In genomic region chr5:175082346-175082745, GRCh38 we compare ENCODE assay signal across 25 cellular contexts.
"Had no signal": no experiment of that assay in that cellular context is flagged by ENCODE, and none has a peak within 500 bp of the region (broad histone marks: within the 10 kb centered on the region; RNA-seq: fewer than 3 reads in every experiment).

No MANE protein-coding gene starts in this region.

- ATAC-seq: stimulated activated effector memory CD8-positive, alpha-beta T cell treated with anti-CD3 and anti-CD28 coated beads, Interleukin-12 subunit alpha, Interleukin-12 subunit beta, amount 100 ng/mL, for 72 hours; stimulated activated memory B cell treated with anti-CD40 and anti-IgM and Interleukin-4, amounts not matched to agents 10 μg/mL and 1 μg/mL and 100 μg/mL, for 72 hours; stimulated activated naive B cell treated with anti-CD40 and anti-IgM and Interleukin-4, amounts not matched to agents 10 μg/mL and 1 μg/mL and 100 μg/mL, for 72 hours; stimulated activated naive CD8-positive, alpha-beta T cell treated with anti-CD3 and anti-CD28 coated beads, Interleukin-15, amount 100 ng/mL, for 72 hours; stimulated activated naive CD8-positive, alpha-beta T cell treated with anti-CD3 and anti-CD28 coated beads, Interleukin-15, Interleukin-2, amounts not matched to agents 100 U/mL and 50 U/mL, for 24 hours; upper lobe of right lung had no signal

- H3K36me3 ChIP-seq: stomach, suprapubic skin, thoracic aorta, thyroid gland, tibial artery, tibial nerve, transverse colon, upper lobe of left lung, upper lobe of right lung, uterus, vagina had no signal

- H3K4me1 ChIP-seq: suprapubic skin, thyroid gland, tibial artery, tibial nerve, transverse colon, upper lobe of left lung, upper lobe of right lung, uterus, vagina had no signal

- FAIRE-seq: urothelium cell line had no signal

- DNase-seq: stimulated activated CD4-positive, alpha-beta T cell treated with anti-CD3 and anti-CD28 coated beads, Interleukin-2, amount 100 ng/mL, for 48 hours; stimulated activated CD4-positive, alpha-beta T cell treated with anti-CD3 and anti-CD28 coated beads, Interleukin-4, amount 100 ng/mL, for 1 hour; stimulated activated CD4-positive, alpha-beta T cell treated with anti-CD3 and anti-CD28 coated beads, Interleukin-4, amount 100 ng/mL, for 24 hours; stimulated activated CD4-positive, alpha-beta T cell treated with anti-CD3 and anti-CD28 coated beads, Interleukin-4, amount 100 ng/mL, for 4 hours; stimulated activated CD8-positive, alpha-beta memory T cell treated with anti-CD3 and anti-CD28 coated beads, Interleukin-4, amount 100 ng/mL, for 48 hours; stimulated activated naive B cell treated with anti-CD40 and anti-IgM and Interleukin-4, amounts not matched to agents 10 μg/mL and 1 μg/mL and 100 μg/mL, for 72 hours; stimulated activated naive CD4-positive, alpha-beta T cell; stimulated activated naive CD4-positive, alpha-beta T cell treated with Interleukin-2 at 50 U/mL for 16 hours; stimulated activated naive CD8-positive, alpha-beta T cell treated with anti-CD3 and anti-CD28 coated beads, Interleukin-15, amount 100 ng/mL, for 72 hours; stimulated activated naive CD8-positive, alpha-beta T cell treated with anti-CD3 and anti-CD28 coated beads, Interleukin-15, Interleukin-2, amounts not matched to agents 100 U/mL and 50 U/mL, for 24 hours; stomach; substantia nigra; thyroid gland; tibial artery; transverse colon; upper lobe of left lung; upper lobe of right lung; uterus had no signal

- H3K27me3 ChIP-seq: stomach, suprapubic skin, thyroid gland, tibial artery, tibial nerve, transverse colon, upper lobe of left lung, upper lobe of right lung, uterus, vagina had no signal

- H3K9me3 ChIP-seq: stomach, suprapubic skin, thoracic aorta, thyroid gland, tibial artery, tibial nerve, transverse colon, upper lobe of left lung, upper lobe of right lung, uterus, vagina had no signal

- H3K4me3 ChIP-seq: stomach, suprapubic skin, thoracic aorta, thyroid gland, tibial artery, tibial nerve, transverse colon, upper lobe of left lung, upper lobe of right lung, uterus, vagina had no signal

- H3K27ac ChIP-seq: stomach, suprapubic skin, thoracic aorta, thyroid gland, tibial artery, tibial nerve, transverse colon, upper lobe of left lung, upper lobe of right lung, uterus, vagina had no signal
